ENCODE assay signal across 10 cellular contexts in the genomic region with DNA sequence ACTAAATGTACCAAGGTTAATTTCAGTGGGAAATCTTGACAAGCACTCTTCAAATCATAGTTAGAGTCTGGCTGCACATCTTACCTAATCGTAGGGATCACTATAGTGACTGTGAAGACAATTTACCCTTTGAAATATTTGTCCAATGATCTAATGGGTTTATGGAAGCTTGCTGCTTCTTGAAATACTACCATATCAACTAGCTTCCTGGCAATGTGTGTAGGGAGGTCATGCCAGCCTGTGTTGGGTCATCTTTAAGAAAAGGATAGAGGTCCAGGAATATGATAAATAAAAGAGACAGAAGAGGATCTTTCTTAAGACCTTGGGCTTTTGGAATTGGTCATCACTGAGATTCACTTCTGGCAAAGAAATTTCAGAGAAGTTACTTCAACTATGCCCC.
"Had no signal": no experiment of that assay in that cellular context is flagged by ENCODE, and none has a peak within 500 bp of the region (broad histone marks: within the 10 kb centered on the region; RNA-seq: fewer than 3 reads in every experiment).

No MANE protein-coding gene starts in this region.

- H3K4me1 ChIP-seq: HAP-1 had no signal

- H3K27ac ChIP-seq: GM23248, HL-60 had no signal

- H3K9me3 Mint-ChIP-seq: HFFc6, IgD-negative memory B cell had no signal

- DNase-seq: GM23248, GOT3, H7, HFFc6, KBM-7 had no signal

- H3K4me3 Mint-ChIP-seq: HFFc6 had no signal

- H3K27ac Mint-ChIP-seq: HFFc6, IgD-negative memory B cell had no signal

- H3K9me3 ChIP-seq: HAP-1 had no signal

- H3K4me3 ChIP-seq: GM23248, HAP-1 had no signal

- H3K36me3 ChIP-seq: HAP-1 had no signal

- H3K9ac ChIP-seq: GM23248 had no signal

- ATAC-seq: HCT116, HepG2 had no signal
